In genomic region chr6:16769131-16769985, GRCh38 we compare ENCODE assay signal across 8 cellular contexts. TPM values are rescaled to one million over a fixed set of nuclear protein-coding genes. Genes with fewer than 3 reads are reported as not detected.
DNase-seq lines count a peak whose midpoint lies in the region; ATAC-seq and TF ChIP-seq lines count a peak whose summit lies in the region.

No MANE protein-coding gene starts in this region.

- H3K27ac Mint-ChIP-seq in nephron = peak overlapping the region; percentile 18 to 44 (median 41)

- peaks cover 52% of the 10 kb centered on the region for H3K4me1 Mint-ChIP-seq in nephron

- no peaks in the 10 kb centered on the region for H3K9me3 ChIP-seq in transverse colon

- intact Hi-C loops in transverse colon (cut with DNase I; ENCODE audit: low total_unique reads) = loop anchor here (1.0 to 10.0 kb wide), 2 partner anchors 29 to 255 kb away; no protein-coding TSS in a partner anchor

- peaks cover 10 to 52% (median 26%) of the 10 kb centered on the region in 4 donors for H3K4me1 ChIP-seq in transverse colon

- no peaks in the 10 kb centered on the region for H3K36me3 ChIP-seq in transverse colon

- no peaks in the 10 kb centered on the region for H3K9me3 Mint-ChIP-seq in nephron

- WGBS in transverse colon (ENCODE audit: low coverage in 1 of 2), 2 donors = 20 to 31% methylated on average over 4 to 8 of the region's 8 CpGs

- no peak for TF ChIP-seq EP300 in transverse colon (IDR thresholded peaks at IDR 0.05; ENCODE audit: low read depth)

- peak overlapping the region; percentile 57 to 77 (median 70) for H3K27ac ChIP-seq in transverse colon

- H3K36me3 Mint-ChIP-seq in nephron (ENCODE audit: low read depth) = no peaks in the 10 kb centered on the region

- no peak for TF ChIP-seq POLR2A in transverse colon (IDR thresholded peaks at IDR 0.05)

- peak; percentile 73 to 79 for ATAC-seq in activated CD4-positive, CD25-positive, alpha-beta regulatory T cell treated with anti-CD3 and anti-CD28 coated beads, Interleukin-2, amount 50 U/mL, for 24 hours
- ATAC-seq in GM21367 (IDR thresholded peaks at IDR 0.05; ENCODE audit: unreplicated experiment) = no peak

- DNase-seq in EL (peak; percentile 98), dedifferentiated amniotic fluid mesenchymal stem cell (ENCODE audit: extremely low spot score) (peak; percentile 53), transverse colon (peak; percentile 38), hippocampal formation (lab: John Stamatoyannopoulos, UW) (no peak)
- peak; percentile 76 for DNase-seq in Jurkat, Clone E6-1 (ENCODE audit: low read depth, low spot score)

- in situ Hi-C loops in transverse colon (cut with MboI; ENCODE audit: low pct_ligation_motif_present in 1 of 4, low pct_unique_long_range_greater_than_20kb in 1 of 4, low sequenced_read_pairs in 3 of 4) = loop anchor here (5.0 to 25.0 kb wide), 5 partner anchors 195 to 437 kb away; no protein-coding TSS in a partner anchor

- H3K4me3 Mint-ChIP-seq in nephron = no peak overlapping the region

- no peak overlapping the region for H3K4me3 ChIP-seq in Jurkat, Clone E6-1 (ENCODE audit: low read length)
- no peak overlapping the region for H3K4me3 ChIP-seq in transverse colon

- H3K27me3 Mint-ChIP-seq in nephron (ENCODE audit: low read depth) = no peaks in the 10 kb centered on the region

- no peaks in the 10 kb centered on the region for H3K27me3 ChIP-seq in transverse colon

- TF ChIP-seq CTCF in nephron (IDR thresholded peaks at IDR 0.05; ENCODE audit: unreplicated experiment in 3 of 3) (no peak), transverse colon (IDR thresholded peaks at IDR 0.05) (peak in 1 of 5 experiments; percentile 13)

RNA-seq across cellular contexts. Expression of gene ATXN1, which starts 8.1 kb away (rescaled TPM):
- polyA plus RNA-seq in Jurkat, Clone E6-1 (2012; ENCODE audit: insufficient read depth, insufficient read length) = 1.7 TPM
- 100 to 1,000 TPM in 2 of 4 donors, 10 to 100 TPM in 2; 48.7 to 166 (median 105) TPM for total RNA-seq in transverse colon

Comparison
In these comparisons a context has a peak if more than half of its experiments do, and no peak if none do; other contexts are left out.
1. DNase-seq: peak in EL (single experiment), Jurkat, Clone E6-1 (single experiment), dedifferentiated amniotic fluid mesenchymal stem cell (single experiment) and transverse colon (single experiment); none in hippocampal formation (0 of 2).